Comparison of ENCODE assay signal across 10 cellular contexts in the genomic region with DNA sequence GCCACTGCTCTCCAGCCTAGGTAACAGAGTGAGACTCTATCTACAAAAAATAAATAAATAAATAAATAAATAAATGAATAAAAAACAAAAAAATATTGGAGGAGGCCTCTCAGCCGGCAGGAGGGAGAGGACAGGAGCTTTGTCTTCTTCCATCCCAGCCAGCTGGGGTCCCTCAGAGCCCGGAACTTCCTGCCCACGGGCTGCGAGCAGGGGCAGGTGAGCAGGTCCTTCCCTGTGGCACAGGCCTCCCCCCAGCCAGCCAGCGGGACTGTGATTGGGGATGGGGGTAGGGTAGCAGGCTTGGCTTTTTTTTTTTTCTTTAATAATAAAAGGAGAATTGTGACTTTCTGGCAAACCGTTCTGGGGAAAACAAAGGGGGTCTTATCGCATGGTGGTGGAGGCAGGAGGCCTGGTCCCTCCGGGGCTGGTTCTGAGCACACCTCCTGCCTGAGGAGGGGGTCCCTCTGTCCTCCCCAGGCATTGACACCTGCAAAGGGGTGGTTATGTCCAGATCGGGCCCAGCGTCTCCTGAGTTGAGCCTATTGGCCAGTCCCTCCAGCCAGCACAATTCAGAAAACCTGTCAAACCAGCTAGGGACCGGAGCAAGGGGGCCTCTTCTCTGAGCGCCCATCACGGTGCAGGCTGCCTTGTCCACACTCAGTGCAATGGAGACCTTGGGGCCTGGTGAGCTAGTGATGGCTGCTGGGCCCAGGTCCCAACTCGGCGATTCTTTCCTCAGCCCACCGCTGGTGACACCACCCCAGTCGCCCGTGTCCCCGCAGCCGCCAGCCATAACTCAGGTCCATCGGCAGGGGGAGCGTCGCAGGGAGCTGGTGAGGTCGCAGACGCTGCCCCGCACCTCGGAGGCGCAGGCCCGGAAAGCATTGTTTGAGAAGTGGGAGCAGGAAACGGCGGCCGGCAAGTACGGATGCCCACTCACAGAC. TPM values are rescaled to one million over a fixed set of nuclear protein-coding genes. Genes with fewer than 3 reads are reported as not detected.
DNase-seq lines count a peak whose midpoint lies in the region; ATAC-seq and TF ChIP-seq lines count a peak whose summit lies in the region.
"Had no signal": no experiment of that assay in that cellular context is flagged by ENCODE, and none has a peak within 500 bp of the region (broad histone marks: within the 10 kb centered on the region; RNA-seq: fewer than 3 reads in every experiment).

No MANE protein-coding gene starts in this region.

- peak; percentile 44 for DNase-seq in activated CD4-positive, alpha-beta memory T cell treated with anti-CD3 and anti-CD28 coated beads, Interleukin-2, amount 10 ng/mL, durations not matched to agents 7 days and 5 days
- DNase-seq in hepatocyte (ENCODE audit: low spot score) (no peak), inferior parietal cortex (ENCODE audit: extremely low spot score) (no peak), foreskin fibroblast (no peak)
- peak; percentile 13 for DNase-seq in stimulated activated CD8-positive, alpha-beta memory T cell treated with anti-CD3 and anti-CD28 coated beads, Interleukin-12 subunit alpha, Interleukin-12 subunit beta, amount 100 ng/mL, for 4 hours (ENCODE audit: low read depth)

- no peak for TF ChIP-seq RAD21 in Ishikawa (IDR thresholded peaks at IDR 0.05; ENCODE audit: low read depth)

- CTCF ChIA-PET in activated CD4-positive, alpha-beta memory T cell treated with anti-CD3 and anti-CD28 coated beads, Interleukin-2, amount 10 ng/mL, durations not matched to agents 7 days and 5 days (lab: Charles Lee), result interaction anchor here (0.7 to 1.2 kb wide), 2 partner anchors 28 to 29 kb away, joined by 3 to 4 read pairs; no protein-coding TSS in a partner anchor

- no peak overlapping the region for H3K4me3 ChIP-seq in hepatocyte
- no peak overlapping the region for H3K4me3 ChIP-seq in foreskin fibroblast (ENCODE audit: low read depth in 1 of 2, low read length in 2 of 2)

- peaks cover 2% of the 10 kb centered on the region for H3K27me3 Mint-ChIP-seq in activated CD4-positive, alpha-beta memory T cell treated with anti-CD3 and anti-CD28 coated beads, Interleukin-2, amount 10 ng/mL, durations not matched to agents 7 days and 5 days
- H3K27me3 Mint-ChIP-seq: activated naive CD8-positive, alpha-beta T cell had no signal

- H3K4me3 Mint-ChIP-seq in activated CD4-positive, alpha-beta memory T cell treated with anti-CD3 and anti-CD28 coated beads, Interleukin-2, amount 10 ng/mL, durations not matched to agents 7 days and 5 days, result no peak overlapping the region
- H3K4me3 Mint-ChIP-seq: activated naive CD8-positive, alpha-beta T cell had no signal

- H3K27me3 ChIP-seq in hepatocyte, result no peaks in the 10 kb centered on the region

- no peak for ATAC-seq in GM19023 (IDR thresholded peaks at IDR 0.05; ENCODE audit: unreplicated experiment)
- no peak for ATAC-seq in HG03342 (IDR thresholded peaks at IDR 0.05; ENCODE audit: unreplicated experiment)

- no peaks in the 10 kb centered on the region for H3K36me3 ChIP-seq in hepatocyte (replicated peaks; ENCODE audit: insufficient read depth, low read depth)
- H3K36me3 ChIP-seq: neutrophil had no signal

- no peak overlapping the region for H3K27ac Mint-ChIP-seq in activated CD4-positive, alpha-beta memory T cell treated with anti-CD3 and anti-CD28 coated beads, Interleukin-2, amount 10 ng/mL, durations not matched to agents 7 days and 5 days
- H3K27ac Mint-ChIP-seq: activated naive CD8-positive, alpha-beta T cell had no signal

- H3K9me3 Mint-ChIP-seq in activated CD4-positive, alpha-beta memory T cell treated with anti-CD3 and anti-CD28 coated beads, Interleukin-2, amount 10 ng/mL, durations not matched to agents 7 days and 5 days, result no peaks in the 10 kb centered on the region

- TF ChIP-seq CTCF in hepatocyte (IDR thresholded peaks at IDR 0.05; ENCODE audit: poor library complexity), result peak; percentile 20
- TF ChIP-seq CTCF in foreskin fibroblast (IDR thresholded peaks at IDR 0.05; ENCODE audit: low read depth, low read length), result no peak

- no peaks in the 10 kb centered on the region for H4K20me1 ChIP-seq in hepatocyte (ENCODE audit: insufficient read depth, poor library complexity, severe bottlenecking)

- H3K4me1 Mint-ChIP-seq in activated CD4-positive, alpha-beta memory T cell treated with anti-CD3 and anti-CD28 coated beads, Interleukin-2, amount 10 ng/mL, durations not matched to agents 7 days and 5 days, result peaks cover 4% of the 10 kb centered on the region

- H3K4me2 ChIP-seq in hepatocyte, result no peak overlapping the region

- H3K79me2 ChIP-seq in hepatocyte, result peaks cover 72% of the 10 kb centered on the region

- H3K36me3 Mint-ChIP-seq in activated CD4-positive, alpha-beta memory T cell treated with anti-CD3 and anti-CD28 coated beads, Interleukin-2, amount 10 ng/mL, durations not matched to agents 7 days and 5 days (ENCODE audit: low read depth), result no peaks in the 10 kb centered on the region
- H3K36me3 Mint-ChIP-seq: activated naive CD8-positive, alpha-beta T cell had no signal

- peak overlapping the region; percentile 26 for H3K27ac ChIP-seq in hepatocyte
- H3K27ac ChIP-seq: neutrophil had no signal

- no peaks in the 10 kb centered on the region for H3K9me2 ChIP-seq in hepatocyte (replicated peaks; ENCODE audit: insufficient read depth)

- H3K9me3 ChIP-seq in hepatocyte (ENCODE audit: low read depth), result no peaks in the 10 kb centered on the region
- H3K9me3 ChIP-seq: neutrophil had no signal

- H3K4me1 ChIP-seq in hepatocyte (ENCODE audit: insufficient read depth), result peaks cover 60% of the 10 kb centered on the region

- no peak overlapping the region for H2AFZ ChIP-seq in hepatocyte

- WGBS in hepatocyte (ENCODE audit: low lambda C conversion rate, missing lambda C conversion rate), result 62% methylated on average over 33 of the region's 33 CpGs

- POLR2A ChIA-PET in activated CD4-positive, alpha-beta memory T cell treated with anti-CD3 and anti-CD28 coated beads, Interleukin-2, amount 10 ng/mL, durations not matched to agents 7 days and 5 days (lab: Charles Lee), result no interaction called here

- TF ChIP-seq EP300 in Ishikawa (IDR thresholded peaks at IDR 0.05; ENCODE audit: borderline replicate concordance), result 0 out of 2 replicates have a peak, but pooled peaks have one; percentile 14

TF ChIP-seq in Ishikawa, 13 proteins besides CTCF, POLR2A, EP300 and RAD21:
- TF ChIP-seq, protein P1, sequence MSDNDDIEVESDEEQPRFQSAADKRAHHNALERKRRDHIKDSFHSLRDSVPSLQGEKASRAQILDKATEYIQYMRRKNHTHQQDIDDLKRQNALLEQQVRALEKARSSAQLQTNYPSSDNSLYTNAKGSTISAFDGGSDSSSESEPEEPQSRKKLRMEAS (IDR thresholded peaks at IDR 0.05), result no peak
- peak; percentile 71; the same call in 1 of the 2 replicates for TF ChIP-seq ZBTB7A (IDR thresholded peaks at IDR 0.05; ENCODE audit: low read depth)
- TF ChIP-seq, protein P2, sequence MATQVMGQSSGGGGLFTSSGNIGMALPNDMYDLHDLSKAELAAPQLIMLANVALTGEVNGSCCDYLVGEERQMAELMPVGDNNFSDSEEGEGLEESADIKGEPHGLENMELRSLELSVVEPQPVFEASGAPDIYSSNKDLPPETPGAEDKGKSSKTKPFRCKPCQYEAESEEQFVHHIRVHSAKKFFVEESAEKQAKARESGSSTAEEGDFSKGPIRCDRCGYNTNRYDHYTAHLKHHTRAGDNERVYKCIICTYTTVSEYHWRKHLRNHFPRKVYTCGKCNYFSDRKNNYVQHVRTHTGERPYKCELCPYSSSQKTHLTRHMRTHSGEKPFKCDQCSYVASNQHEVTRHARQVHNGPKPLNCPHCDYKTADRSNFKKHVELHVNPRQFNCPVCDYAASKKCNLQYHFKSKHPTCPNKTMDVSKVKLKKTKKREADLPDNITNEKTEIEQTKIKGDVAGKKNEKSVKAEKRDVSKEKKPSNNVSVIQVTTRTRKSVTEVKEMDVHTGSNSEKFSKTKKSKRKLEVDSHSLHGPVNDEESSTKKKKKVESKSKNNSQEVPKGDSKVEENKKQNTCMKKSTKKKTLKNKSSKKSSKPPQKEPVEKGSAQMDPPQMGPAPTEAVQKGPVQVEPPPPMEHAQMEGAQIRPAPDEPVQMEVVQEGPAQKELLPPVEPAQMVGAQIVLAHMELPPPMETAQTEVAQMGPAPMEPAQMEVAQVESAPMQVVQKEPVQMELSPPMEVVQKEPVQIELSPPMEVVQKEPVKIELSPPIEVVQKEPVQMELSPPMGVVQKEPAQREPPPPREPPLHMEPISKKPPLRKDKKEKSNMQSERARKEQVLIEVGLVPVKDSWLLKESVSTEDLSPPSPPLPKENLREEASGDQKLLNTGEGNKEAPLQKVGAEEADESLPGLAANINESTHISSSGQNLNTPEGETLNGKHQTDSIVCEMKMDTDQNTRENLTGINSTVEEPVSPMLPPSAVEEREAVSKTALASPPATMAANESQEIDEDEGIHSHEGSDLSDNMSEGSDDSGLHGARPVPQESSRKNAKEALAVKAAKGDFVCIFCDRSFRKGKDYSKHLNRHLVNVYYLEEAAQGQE (IDR thresholded peaks at IDR 0.05; ENCODE audit: low read depth), result no peak
- TF ChIP-seq, protein P3, sequence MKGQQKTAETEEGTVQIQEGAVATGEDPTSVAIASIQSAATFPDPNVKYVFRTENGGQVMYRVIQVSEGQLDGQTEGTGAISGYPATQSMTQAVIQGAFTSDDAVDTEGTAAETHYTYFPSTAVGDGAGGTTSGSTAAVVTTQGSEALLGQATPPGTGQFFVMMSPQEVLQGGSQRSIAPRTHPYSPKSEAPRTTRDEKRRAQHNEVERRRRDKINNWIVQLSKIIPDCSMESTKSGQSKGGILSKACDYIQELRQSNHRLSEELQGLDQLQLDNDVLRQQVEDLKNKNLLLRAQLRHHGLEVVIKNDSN (IDR thresholded peaks at IDR 0.05), result no peak

RNA-seq across cellular contexts. Expression of a gene that starts 10.3 kb away (rescaled TPM):
- not detected for total RNA-seq in activated CD4-positive, alpha-beta memory T cell treated with anti-CD3 and anti-CD28 coated beads, Interleukin-2, amount 10 ng/mL, durations not matched to agents 7 days and 5 days
- total RNA-seq in hepatocyte, result 41.5 and 56.8 TPM in 2 replicates
- polyA plus RNA-seq in hepatocyte, result 106 TPM in 2 replicates

RNA-seq across cellular contexts. Expression of a gene that starts 34.3 kb away (rescaled TPM):
- not detected for total RNA-seq in activated CD4-positive, alpha-beta memory T cell treated with anti-CD3 and anti-CD28 coated beads, Interleukin-2, amount 10 ng/mL, durations not matched to agents 7 days and 5 days
- total RNA-seq in hepatocyte, result 0.32 TPM in 1 of 2 replicates, not detected in the other
- polyA plus RNA-seq in hepatocyte, result not detected in 2 replicates

RNA-seq across cellular contexts. Expression of a gene that starts 39.5 kb away (rescaled TPM):
- 10 to 100 TPM; 36.7 to 37.7 TPM for total RNA-seq in activated CD4-positive, alpha-beta memory T cell treated with anti-CD3 and anti-CD28 coated beads, Interleukin-2, amount 10 ng/mL, durations not matched to agents 7 days and 5 days
- total RNA-seq in hepatocyte, result 17.9 and 23.7 TPM in 2 replicates
- polyA plus RNA-seq in hepatocyte, result 44.1 and 46.5 TPM in 2 replicates

RNA-seq across cellular contexts. Expression of a gene that starts 46.8 kb away (rescaled TPM):
- not detected for total RNA-seq in activated CD4-positive, alpha-beta memory T cell treated with anti-CD3 and anti-CD28 coated beads, Interleukin-2, amount 10 ng/mL, durations not matched to agents 7 days and 5 days
- 1.9 and 2.1 TPM in 2 replicates for total RNA-seq in hepatocyte
- 5.5 and 7.5 TPM in 2 replicates for polyA plus RNA-seq in hepatocyte

Comparison
In these comparisons a context has a peak if more than half of its experiments do, and no peak if none do; other contexts are left out.
1. DNase-seq: peak in activated CD4-positive, alpha-beta memory T cell treated with anti-CD3 and anti-CD28 coated beads, Interleukin-2, amount 10 ng/mL, durations not matched to agents 7 days and 5 days (single experiment) and stimulated activated CD8-positive, alpha-beta memory T cell treated with anti-CD3 and anti-CD28 coated beads, Interleukin-12 subunit alpha, Interleukin-12 subunit beta, amount 100 ng/mL, for 4 hours (single experiment); none in hepatocyte (single experiment), inferior parietal cortex (single experiment) and foreskin fibroblast (0 of 2).
2. RNA of a gene that starts 10.3 kb away (total RNA-seq): 41.5 to 56.8 TPM in hepatocyte; not detected in activated CD4-positive, alpha-beta memory T cell treated with anti-CD3 and anti-CD28 coated beads, Interleukin-2, amount 10 ng/mL, durations not matched to agents 7 days and 5 days; every median in the first group is over 10 times any median in the second.